In genomic region chr12:1661553-1662335, GRCh38 we compare ENCODE assay signal across 1 cellular context.
TF ChIP-seq lines count a peak whose summit lies in the region.

No MANE protein-coding gene starts in this region.

TF ChIP-seq in K562, 482 proteins besides CTCF, POLR2A, EP300 and RAD21 (continued from another document):
- TF ChIP-seq KDM1A (IDR thresholded peaks at IDR 0.05) (peak in 1 of 2 experiments; percentile 39; a peak in 1 of 4 replicates), NFRKB (IDR thresholded peaks at IDR 0.05; ENCODE audit: low read depth) (no peak), ZEB2 (IDR thresholded peaks at IDR 0.05) (no peak), GTF2E2 (tag; IDR thresholded peaks at IDR 0.05) (no peak), ESRRB (CRISPR knock-in tag; IDR thresholded peaks at IDR 0.05; ENCODE audit: borderline replicate concordance) (no peak), ETV1 (tag; conservative IDR thresholded peaks at IDR 0.05; ENCODE audit: low read depth) (peak; percentile 46; the same call in 1 of the 2 replicates), CCAR2 (IDR thresholded peaks at IDR 0.05; ENCODE audit: low read depth, low read length) (no peak), BMI1 (IDR thresholded peaks at IDR 0.05; ENCODE audit: low read length) (no peak), C11orf30 (IDR thresholded peaks at IDR 0.05; ENCODE audit: low read depth) (no peak), NBN (IDR thresholded peaks at IDR 0.05; ENCODE audit: low read depth) (0 out of 2 replicates have a peak, but pooled peaks have one; percentile 35), SMAD4 (CRISPR knock-in tag; conservative IDR thresholded peaks at IDR 0.05) (0 out of 2 replicates have a peak, but pooled peaks have one; percentile 29), PURB (CRISPR knock-in tag; IDR thresholded peaks at IDR 0.05; ENCODE audit: low read depth) (no peak), CREB1 (IDR thresholded peaks at IDR 0.05) (0 out of 2 replicates have a peak, but pooled peaks have one; percentile 11), CREB1 (CRISPR knock-in tag; IDR thresholded peaks at IDR 0.05) (no peak), BCL6 (CRISPR knock-in tag; IDR thresholded peaks at IDR 0.05) (no peak), ZNF212 (CRISPR knock-in tag; IDR thresholded peaks at IDR 0.05) (no peak), ZNF24 (IDR thresholded peaks at IDR 0.05) (no peak), CCNT2 (IDR thresholded peaks at IDR 0.05; ENCODE audit: borderline replicate concordance, extremely low read depth, insufficient read length, low read depth, low read length) (peak; percentile 43), LARP7 (IDR thresholded peaks at IDR 0.05) (no peak), SREBF2 (CRISPR knock-in tag; IDR thresholded peaks at IDR 0.05) (no peak), DIDO1 (tag; IDR thresholded peaks at IDR 0.05; ENCODE audit: low read depth) (no peak), HNRNPLL (IDR thresholded peaks at IDR 0.05; ENCODE audit: low read depth, low read length, poor library complexity, severe bottlenecking) (peak; percentile 41), ZNF282 (CRISPR knock-in tag; IDR thresholded peaks at IDR 0.05) (no peak), E2F1 (CRISPR knock-in tag; IDR thresholded peaks at IDR 0.05) (no peak), PCBP1 (IDR thresholded peaks at IDR 0.05; ENCODE audit: low read depth, low read length, poor library complexity, severe bottlenecking) (peak; percentile 93), CC2D1A (IDR thresholded peaks at IDR 0.05) (no peak), FOS (IDR thresholded peaks at IDR 0.05; ENCODE audit: extremely low read depth, insufficient read length) (no peak), HNRNPL (IDR thresholded peaks at IDR 0.05; ENCODE audit: low read depth, low read length) (peak; percentile 100), POLR2H (tag; IDR thresholded peaks at IDR 0.05; ENCODE audit: low read depth) (no peak)
